Comparison of ENCODE assay signal across 22 cellular contexts in genomic region chr1:245590726-245591125, GRCh38.
"Had no signal": no experiment of that assay in that cellular context is flagged by ENCODE, and none has a peak within 500 bp of the region (broad histone marks: within the 10 kb centered on the region; RNA-seq: fewer than 3 reads in every experiment).

No MANE protein-coding gene starts in this region.

- H3K4me1 ChIP-seq: adrenal gland, vagina had no signal

- H3K4me3 ChIP-seq: adrenal gland, sigmoid colon, vagina had no signal

- H3K36me3 ChIP-seq: adrenal gland, sigmoid colon, vagina had no signal

- ATAC-seq: activated CD4-positive, alpha-beta T cell treated with anti-CD3 and anti-CD28 coated beads for 36 hours; activated T-helper 17 cell treated with anti-CD3 and anti-CD28 coated beads, Interleukin-2, amount 50 U/mL, for 72 hours; left cardiac atrium; stimulated activated naive B cell treated with anti-CD40 and anti-IgM and Interleukin-4, amounts not matched to agents 10 μg/mL and 1 μg/mL and 100 μg/mL, for 72 hours had no signal

- H3K27me3 ChIP-seq: adrenal gland, vagina had no signal

- H3K27ac ChIP-seq: adrenal gland, sigmoid colon, vagina had no signal

- H3K9me3 ChIP-seq: adrenal gland, sigmoid colon, vagina had no signal

- FAIRE-seq: astrocyte, islet of Langerhans had no signal

- DNase-seq: activated B cell treated with CpG ODN at 0.5 μM for 24 hours; activated CD4-positive, alpha-beta T cell treated with anti-CD3 and anti-CD28 coated beads for 36 hours; activated CD4-positive, alpha-beta T cell treated with anti-CD3 and anti-CD28 coated beads, Interleukin-2, amount 50 U/mL, for 4 hours; activated CD8-positive, alpha-beta memory T cell treated with anti-CD3 and anti-CD28 coated beads for 24 hours; activated CD8-positive, alpha-beta memory T cell treated with anti-CD3 and anti-CD28 coated beads, Interleukin-2, amount 50 U/mL, for 4 hours; activated T-cell treated with anti-CD3 and anti-CD28 coated beads, Interleukin-2, amount 50 U/mL, for 24 hours; cerebellar nuclear complex; cortex of kidney; left cardiac atrium; mesendoderm; naive B cell; posterior cingulate gyrus; sigmoid colon; stimulated activated CD4-positive, alpha-beta T cell treated with anti-CD3 and anti-CD28 coated beads, Interleukin-2, amount 100 ng/mL, for 48 hours; stimulated activated CD8-positive, alpha-beta memory T cell treated with anti-CD3 and anti-CD28 coated beads, Interleukin-4, amount 100 ng/mL, for 48 hours; stimulated activated naive B cell treated with anti-CD40 and anti-IgM and Interleukin-4, amounts not matched to agents 10 μg/mL and 1 μg/mL and 100 μg/mL, for 72 hours; T1000 had no signal
